Comparison of ENCODE assay signal across 26 cellular contexts in genomic region chr4:151529187-151529586, GRCh38.
"Had no signal": no experiment of that assay in that cellular context is flagged by ENCODE, and none has a peak within 500 bp of the region (broad histone marks: within the 10 kb centered on the region; RNA-seq: fewer than 3 reads in every experiment).

No MANE protein-coding gene starts in this region.

- H3K9me3 Mint-ChIP-seq: activated CD8-positive, alpha-beta T cell treated with anti-CD3 and anti-CD28 coated beads for 36 hours; activated naive CD4-positive, alpha-beta T cell treated with anti-CD3 and anti-CD28 coated beads, Interleukin-2, amount 50 U/mL, for 24 hours; activated T-helper 2 cell treated with anti-CD3 and anti-CD28 coated beads, Interferon-gamma antibody, Interleukin-2, Interleukin-4, amounts not matched to agents 10 μg/mL and 5 μg/mL and 100 μg/mL, durations not matched to agents 14 hours and 24 hours and 36 hours; mesothelial cell of epicardium; T-helper 2 cell treated with Interferon-gamma antibody and Interleukin-4, amounts not matched to agents 5 μg/mL and 100 μg/mL, for 36 hours had no signal

- H3K4me1 Mint-ChIP-seq: naive B cell, neural crest cell had no signal

- H3K27ac Mint-ChIP-seq: activated CD8-positive, alpha-beta memory T cell treated with anti-CD3 and anti-CD28 coated beads, Interleukin-2, amount 10 ng/mL, durations not matched to agents 7 days and 5 days; activated CD8-positive, alpha-beta T cell treated with anti-CD3 and anti-CD28 coated beads for 36 hours; activated naive CD4-positive, alpha-beta T cell treated with anti-CD3 and anti-CD28 coated beads, Interleukin-2, amount 50 U/mL, for 24 hours; activated T-helper 2 cell treated with anti-CD3 and anti-CD28 coated beads, Interferon-gamma antibody, Interleukin-2, Interleukin-4, amounts not matched to agents 10 μg/mL and 5 μg/mL and 100 μg/mL, durations not matched to agents 14 hours and 24 hours and 36 hours; mesothelial cell of epicardium; T-helper 2 cell treated with Interferon-gamma antibody and Interleukin-4, amounts not matched to agents 5 μg/mL and 100 μg/mL, for 36 hours had no signal

- H3K36me3 Mint-ChIP-seq: activated CD8-positive, alpha-beta memory T cell treated with anti-CD3 and anti-CD28 coated beads, Interleukin-2, amount 10 ng/mL, durations not matched to agents 7 days and 5 days; activated naive CD4-positive, alpha-beta T cell treated with anti-CD3 and anti-CD28 coated beads, Interleukin-2, amount 50 U/mL, for 24 hours; naive B cell had no signal

- DNase-seq: activated CD4-positive, alpha-beta T cell treated with anti-CD3 and anti-CD28 coated beads, Interleukin-2, amount 50 U/mL, for 1 hour; activated CD8-positive, alpha-beta memory T cell treated with anti-CD3 and anti-CD28 coated beads, Interleukin-2, amount 10 ng/mL, durations not matched to agents 7 days and 5 days; activated CD8-positive, alpha-beta T cell treated with anti-CD3 and anti-CD28 coated beads for 36 hours; activated T-cell treated with anti-CD3 and anti-CD28 coated beads, Interleukin-2, amount 50 U/mL, for 48 hours; cerebellar nuclear complex; colonic mucosa; effector CD8-positive, alpha-beta T cell; head of caudate nucleus; hippocampal formation; kidney; left colon; naive B cell; nucleus accumbens; pancreas; stimulated activated CD4-positive, alpha-beta T cell treated with anti-CD3 and anti-CD28 coated beads, Interleukin-15, amount 100 ng/mL, for 24 hours; stimulated activated CD4-positive, alpha-beta T cell treated with anti-CD3 and anti-CD28 coated beads, Interleukin-2, amount 100 ng/mL, for 24 hours; stimulated activated naive CD4-positive, alpha-beta T cell; T-helper 1 cell had no signal

- H3K4me3 Mint-ChIP-seq: activated CD8-positive, alpha-beta memory T cell treated with anti-CD3 and anti-CD28 coated beads, Interleukin-2, amount 10 ng/mL, durations not matched to agents 7 days and 5 days; activated CD8-positive, alpha-beta T cell treated with anti-CD3 and anti-CD28 coated beads for 36 hours; activated naive CD4-positive, alpha-beta T cell treated with anti-CD3 and anti-CD28 coated beads, Interleukin-2, amount 50 U/mL, for 24 hours; mesothelial cell of epicardium; naive B cell; neural crest cell; T-helper 2 cell treated with Interferon-gamma antibody and Interleukin-4, amounts not matched to agents 5 μg/mL and 100 μg/mL, for 36 hours had no signal

- FAIRE-seq: endometrium, kidney, pancreas had no signal

- ATAC-seq: activated CD4-positive, CD25-positive, alpha-beta regulatory T cell treated with anti-CD3 and anti-CD28 coated beads, Interleukin-2, amount 50 U/mL, for 24 hours; activated CD8-positive, alpha-beta memory T cell treated with anti-CD3 and anti-CD28 coated beads, Interleukin-2, amount 10 ng/mL, durations not matched to agents 7 days and 5 days; activated CD8-positive, alpha-beta T cell treated with anti-CD3 and anti-CD28 coated beads for 36 hours; gastroesophageal sphincter; left colon had no signal
